ENCODE assay signal across 23 cellular contexts in genomic region chr6:109221543-109222195, GRCh38.
DNase-seq lines count a peak whose midpoint lies in the region; ATAC-seq, FAIRE-seq and TF ChIP-seq lines count a peak whose summit lies in the region.
"Had no signal": no experiment of that assay in that cellular context is flagged by ENCODE, and none has a peak within 500 bp of the region (broad histone marks: within the 10 kb centered on the region; RNA-seq: fewer than 3 reads in every experiment).

No MANE protein-coding gene starts in this region.

- peaks cover 1 to 7% of the 10 kb centered on the region in 2 experiments; a peak in 2 of 5 replicates for H3K27me3 ChIP-seq in HepG2 (ENCODE audit: control insufficient read depth in 1 of 2, insufficient read depth in 2 of 2, low read length in 2 of 2)
- H3K27me3 ChIP-seq in right lobe of liver: no peaks in the 10 kb centered on the region
- H3K27me3 ChIP-seq in aorta (ENCODE audit: control insufficient read depth in 1 of 2, insufficient read depth in 2 of 2, low read length in 1 of 2): no peaks in the 10 kb centered on the region
- H3K27me3 ChIP-seq: BLaER1 had no signal

- POLR2A ChIA-PET in HepG2 (lab: Yijun Ruan, JAX): no interaction called here

- H3K36me3 ChIP-seq in HepG2 (replicated peaks in 1 of 2; ENCODE audit: control insufficient read depth in 1 of 2, insufficient read depth in 2 of 2, low read length in 2 of 2): no peaks in the 10 kb centered on the region
- no peaks in the 10 kb centered on the region for H3K36me3 ChIP-seq in right lobe of liver
- no peaks in the 10 kb centered on the region for H3K36me3 ChIP-seq in aorta (ENCODE audit: control insufficient read depth in 1 of 2, insufficient read depth in 2 of 2, low read length in 1 of 2)
- H3K36me3 ChIP-seq: BLaER1, HAP-1 had no signal

- WGBS in HepG2 (ENCODE audit: low lambda C conversion rate): 9% methylated on average over 1 of the region's 1 CpG
- 73% methylated on average over 1 of the region's 1 CpG for WGBS in right lobe of liver (ENCODE audit: insufficient coverage, low coverage, low lambda C conversion rate, missing lambda C conversion rate)
- WGBS in aorta, 2 donors: 5 to 8% methylated on average over 1 of the region's 1 CpG

- no peak overlapping the region for H3K4me3 Mint-ChIP-seq in chondrocyte (ENCODE audit: unreplicated experiment)
- H3K4me3 Mint-ChIP-seq: CD4-positive, CD25-positive, alpha-beta regulatory T cell; GM23338; HFFc6 had no signal

- H3K27me3 Mint-ChIP-seq in chondrocyte (ENCODE audit: low read depth): peaks cover 5% of the 10 kb centered on the region

- peaks cover 9% of the 10 kb centered on the region for H3K9me3 Mint-ChIP-seq in chondrocyte (ENCODE audit: low read depth)
- H3K9me3 Mint-ChIP-seq: GM23338, HFFc6 had no signal

- H3K79me2 ChIP-seq in HepG2 (ENCODE audit: insufficient read depth, low read length): no peaks in the 10 kb centered on the region

- TF ChIP-seq CTCF in HepG2 (CRISPR knock-in tag; IDR thresholded peaks at IDR 0.05) (no peak), right lobe of liver (IDR thresholded peaks at IDR 0.05) (no peak), chondrocyte (IDR thresholded peaks at IDR 0.05) (peak; percentile 29)

- H3K9me3 ChIP-seq in HepG2 (ENCODE audit: low read length) (no peaks in the 10 kb centered on the region), right lobe of liver (no peaks in the 10 kb centered on the region), aorta (ENCODE audit: control insufficient read depth, low read length) (no peaks in the 10 kb centered on the region)
- H3K9me3 ChIP-seq: BLaER1, HAP-1, SK-N-SH had no signal

- DNase-seq in HepG2 (ENCODE audit: low spot score) (no peak), right lobe of liver (no peak), chondrocyte (ENCODE audit: low spot score) (no peak), sciatic nerve (ENCODE audit: low spot score) (no peak), aorta (no peak), COR-L47 (lab: John Stamatoyannopoulos, UW) (no peak)
- DNase-seq: CD4-positive, CD25-positive, alpha-beta regulatory T cell; HFFc6; IMR-90; MM.1S; NCI-H1417; NCI-H1694; NCI-H2029 treated with DMSO at 0.1 percent for 48 hours; NCI-H510A; SK-N-SH had no signal

- no peak for FAIRE-seq in HepG2 (lab: Jason Lieb, UNC)
- FAIRE-seq: D721Med, RCC 7860 had no signal

- H3K4me1 ChIP-seq in HepG2 (ENCODE audit: insufficient read depth, low read length): no peaks in the 10 kb centered on the region
- no peaks in the 10 kb centered on the region for H3K4me1 ChIP-seq in right lobe of liver
- H3K4me1 ChIP-seq in aorta (ENCODE audit: control insufficient read depth in 1 of 2, insufficient read depth in 2 of 2, low read length in 2 of 2): peaks cover 0 to 6% of the 10 kb centered on the region in 2 donors
- H3K4me1 ChIP-seq: HAP-1 had no signal

- H3K9ac ChIP-seq in HepG2 (ENCODE audit: insufficient read depth, low read depth, low read length): no peak overlapping the region
- H3K9ac ChIP-seq: BLaER1, KMS-11, SK-N-SH had no signal

- intact Hi-C loops in HepG2 (cut with micrococcal nuclease; ENCODE audit: unreplicated experiment) (no loop called here), right lobe of liver (cut with DNase I) (no loop called here), sciatic nerve (cut with DNase I) (no loop called here), aorta (cut with DNase I) (loop anchor here (5.0 to 10.0 kb wide), 2 partner anchors 73 to 81 kb away; no protein-coding TSS in a partner anchor)

- no peak overlapping the region for H3K27ac ChIP-seq in HepG2 (ENCODE audit: extremely low read length, insufficient read depth, low read length)
- no peak overlapping the region for H3K27ac ChIP-seq in right lobe of liver
- no peak overlapping the region for H3K27ac ChIP-seq in aorta (ENCODE audit: low read depth in 1 of 2, low read length in 2 of 2)
- H3K27ac ChIP-seq: BLaER1, KMS-11 had no signal

- H3K4me3 ChIP-seq in HepG2 (replicated peaks in 1 of 3; ENCODE audit: insufficient read depth in 1 of 3, low read depth in 2 of 3, low read length in 3 of 3) (no peak overlapping the region), right lobe of liver (no peak overlapping the region), aorta (ENCODE audit: low read length in 2 of 2) (no peak overlapping the region)
- H3K4me3 ChIP-seq: BLaER1, GM23338, HAP-1 had no signal

- no peak overlapping the region for H3K4me2 ChIP-seq in HepG2 (ENCODE audit: low read depth, low read length)
- H3K4me2 ChIP-seq: BLaER1, GM23338, KMS-11, SK-N-SH had no signal

- no peak for ATAC-seq in HepG2
- ATAC-seq in right lobe of liver: no peak
- peak; percentile 57 for ATAC-seq in sciatic nerve
- ATAC-seq in aorta (ENCODE audit: low FRiP score): peak; percentile 60
- ATAC-seq in HG03439 (IDR thresholded peaks at IDR 0.05; ENCODE audit: unreplicated experiment): no peak
- ATAC-seq in GM21529 (IDR thresholded peaks at IDR 0.05; ENCODE audit: unreplicated experiment): no peak
- ATAC-seq: GM23338 had no signal

- H3K36me3 Mint-ChIP-seq in chondrocyte (ENCODE audit: low read depth): peaks cover 3% of the 10 kb centered on the region
- H3K36me3 Mint-ChIP-seq: CD4-positive, CD25-positive, alpha-beta regulatory T cell had no signal

- H3K27ac Mint-ChIP-seq in chondrocyte (ENCODE audit: unreplicated experiment): no peak overlapping the region
- H3K27ac Mint-ChIP-seq: GM23338, HFFc6 had no signal

- H2AFZ ChIP-seq in HepG2 (ENCODE audit: low read length): no peak overlapping the region
- H2AFZ ChIP-seq: GM23338 had no signal

- TF ChIP-seq POLR2A in HepG2 (IDR thresholded peaks at IDR 0.05; ENCODE audit: insufficient read depth in 1 of 2, low read depth in 2 of 2, low read length in 2 of 2) (no peak), right lobe of liver (IDR thresholded peaks at IDR 0.05) (no peak)

- CTCF ChIA-PET in HepG2 (lab: Yijun Ruan, JAX; ENCODE audit: low intra/inter-chr PET ratio, low total read pairs): no interaction called here

- peaks cover 8% of the 10 kb centered on the region for H3K4me1 Mint-ChIP-seq in chondrocyte (ENCODE audit: low read depth)

- no peak for TF ChIP-seq RAD21 in HepG2 (CRISPR knock-in tag; IDR thresholded peaks at IDR 0.05)

- in situ Hi-C loops in HepG2 (cut with HindIII; ENCODE audit: extremely low pct_ligation_motif_present, low pct_unique_long_range_greater_than_20kb): no loop called here

- no peaks in the 10 kb centered on the region for H4K20me1 ChIP-seq in HepG2 (ENCODE audit: insufficient read depth, low read length)
- H4K20me1 ChIP-seq: BLaER1 had no signal

- BruUV-seq in HepG2 (replicated peaks; lab: Mats Ljungman, UMichigan): no TSS peak

- no peak for TF ChIP-seq EP300 in HepG2 (IDR thresholded peaks at IDR 0.05; ENCODE audit: low read depth in 2 of 2, low read length in 2 of 2)
- no peak for TF ChIP-seq EP300 in HepG2 (CRISPR knock-in tag; IDR thresholded peaks at IDR 0.05; ENCODE audit: borderline replicate concordance)

TF ChIP-seq in HepG2, 621 proteins besides CTCF, POLR2A, EP300 and RAD21:
- TF ChIP-seq HNRNPK (IDR thresholded peaks at IDR 0.05; ENCODE audit: low read depth, low read length, poor library complexity, severe bottlenecking) (peak; percentile 65), PCBP2 (optimal IDR thresholded peaks at IDR 0.05; ENCODE audit: low read depth, low read length, poor library complexity, severe bottlenecking) (no peak)

Comparison
In these comparisons a context has a peak if more than half of its experiments do, and no peak if none do; other contexts are left out.
1. ATAC-seq: peak in sciatic nerve (single experiment) and aorta (single experiment); none in HepG2 (single experiment), right lobe of liver (0 of 4), HG03439 (single experiment) and GM21529 (single experiment).
2. intact Hi-C loops: an anchor here in aorta (5.0 to 10.0 kb wide); none called in HepG2, right lobe of liver and sciatic nerve.